ENCODE assay signal across 1 cellular context in the genomic region with DNA sequence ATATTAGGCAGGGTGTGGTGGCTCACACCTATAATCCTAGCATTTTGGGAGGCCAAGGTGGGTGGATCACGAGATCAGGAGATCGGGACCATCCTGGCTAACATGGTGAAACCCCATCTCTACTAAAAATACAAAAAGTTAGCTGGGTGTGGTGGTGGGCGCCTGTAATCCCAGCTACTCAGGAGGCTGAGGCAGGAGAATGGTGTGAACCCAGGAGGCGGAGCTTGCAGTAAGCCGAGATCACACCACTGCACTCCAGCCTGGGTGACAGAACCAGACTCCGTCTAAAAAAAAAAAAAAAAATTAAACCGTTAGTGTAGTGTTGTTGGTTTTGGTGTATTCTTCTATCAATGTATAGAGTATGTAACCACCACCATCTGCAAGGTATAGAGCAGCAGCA.
A peak's percentile ranks its signal among the peaks of the same experiment; 100 is the strongest.
TF ChIP-seq lines count a peak whose summit lies in the region.
"Not testable (repeated sequence)": the region's sequence is repeated elsewhere in the genome, so short reads cannot be mapped to it uniquely, and the experiment has no call there.

No MANE protein-coding gene starts in this region.

- not testable (repeated sequence) for H3K9me3 ChIP-seq in HEK293 (ENCODE audit: control insufficient read depth, insufficient read depth, low read depth, low read length)

- not testable (repeated sequence) for TF ChIP-seq CTCF in HEK293 (tag by site-specific recombination; IDR thresholded peaks at IDR 0.05)

- not testable (repeated sequence) for H3K4me3 ChIP-seq in HEK293 (ENCODE audit: low read depth, low read length)

- not testable (repeated sequence) for H3K27ac ChIP-seq in HEK293 (ENCODE audit: extremely low read depth, low read depth, low read length)

- H3K4me1 ChIP-seq in HEK293 (ENCODE audit: control insufficient read depth, insufficient read depth, low read length) = not testable (repeated sequence)

- CTCF ChIA-PET in HEK293 (lab: Yijun Ruan, JAX) = not testable (repeated sequence)

- POLR2A ChIA-PET in HEK293 (lab: Yijun Ruan, JAX) = not testable (repeated sequence)

- H3K36me3 ChIP-seq in HEK293 (ENCODE audit: control insufficient read depth in 2 of 2, insufficient read depth in 1 of 2, low read length in 2 of 2) = not testable (repeated sequence)

TF ChIP-seq in HEK293, 187 proteins besides CTCF, POLR2A, EP300 and RAD21:
- TF ChIP-seq, protein P1, sequence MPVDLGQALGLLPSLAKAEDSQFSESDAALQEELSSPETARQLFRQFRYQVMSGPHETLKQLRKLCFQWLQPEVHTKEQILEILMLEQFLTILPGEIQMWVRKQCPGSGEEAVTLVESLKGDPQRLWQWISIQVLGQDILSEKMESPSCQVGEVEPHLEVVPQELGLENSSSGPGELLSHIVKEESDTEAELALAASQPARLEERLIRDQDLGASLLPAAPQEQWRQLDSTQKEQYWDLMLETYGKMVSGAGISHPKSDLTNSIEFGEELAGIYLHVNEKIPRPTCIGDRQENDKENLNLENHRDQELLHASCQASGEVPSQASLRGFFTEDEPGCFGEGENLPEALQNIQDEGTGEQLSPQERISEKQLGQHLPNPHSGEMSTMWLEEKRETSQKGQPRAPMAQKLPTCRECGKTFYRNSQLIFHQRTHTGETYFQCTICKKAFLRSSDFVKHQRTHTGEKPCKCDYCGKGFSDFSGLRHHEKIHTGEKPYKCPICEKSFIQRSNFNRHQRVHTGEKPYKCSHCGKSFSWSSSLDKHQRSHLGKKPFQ (tag by site-specific recombination; IDR thresholded peaks at IDR 0.05) = peak; percentile 90
